15 cellular contexts compared by ENCODE assay signal in genomic region chr9:4686584-4686983, GRCh38. TPM values are rescaled to one million over a fixed set of nuclear protein-coding genes. Genes with fewer than 3 reads are reported as not detected.
DNase-seq lines count a peak whose midpoint lies in the region; ATAC-seq and TF ChIP-seq lines count a peak whose summit lies in the region.
"Had no signal": no experiment of that assay in that cellular context is flagged by ENCODE, and none has a peak within 500 bp of the region (broad histone marks: within the 10 kb centered on the region; RNA-seq: fewer than 3 reads in every experiment).

No MANE protein-coding gene starts in this region.

- H3K36me3 ChIP-seq in left ventricle myocardium inferior (peaks cover 36% of the 10 kb centered on the region), right atrium auricular region (peaks cover 25% of the 10 kb centered on the region), psoas muscle (ENCODE audit: insufficient read depth in 1 of 2, low read depth in 1 of 2) (peaks cover 2 to 57% of the 10 kb centered on the region in 2 donors)

- H3K27me3 Mint-ChIP-seq in stimulated activated naive CD8-positive, alpha-beta T cell treated with anti-CD3 and anti-CD28 coated beads, Interleukin-15, amount 100 ng/mL, for 72 hours, result no peaks in the 10 kb centered on the region

- DNase-seq in left ventricle myocardium inferior (no peak), right atrium auricular region (ENCODE audit: low spot score) (no peak), coronary artery (ENCODE audit: low spot score) (no peak), psoas muscle (no peak), mesenteric fat pad (ENCODE audit: low spot score) (no peak)
- no peak for DNase-seq in stimulated activated naive CD8-positive, alpha-beta T cell treated with anti-CD3 and anti-CD28 coated beads, Interleukin-15, amount 100 ng/mL, for 72 hours
- DNase-seq: COR-L47, HCEC 1CT, NCI-H146, NCI-H526 had no signal

- TF ChIP-seq CTCF in left ventricle myocardium inferior (IDR thresholded peaks at IDR 0.05; ENCODE audit: borderline replicate concordance), result no peak
- no peak for TF ChIP-seq CTCF in right atrium auricular region (IDR thresholded peaks at IDR 0.05)
- no peak for TF ChIP-seq CTCF in coronary artery (IDR thresholded peaks at IDR 0.05)
- TF ChIP-seq CTCF in psoas muscle (IDR thresholded peaks at IDR 0.05), result no peak

- peaks cover 44% of the 10 kb centered on the region for H3K4me1 Mint-ChIP-seq in stimulated activated naive CD8-positive, alpha-beta T cell treated with anti-CD3 and anti-CD28 coated beads, Interleukin-15, amount 100 ng/mL, for 72 hours

- 37 to 69% (median 41%) methylated on average over 1 of the region's 1 CpG for WGBS in psoas muscle, 3 donors

- no peak overlapping the region for H3K27ac Mint-ChIP-seq in stimulated activated naive CD8-positive, alpha-beta T cell treated with anti-CD3 and anti-CD28 coated beads, Interleukin-15, amount 100 ng/mL, for 72 hours

- no peaks in the 10 kb centered on the region for H3K9me3 ChIP-seq in left ventricle myocardium inferior (replicated peaks)
- H3K9me3 ChIP-seq in right atrium auricular region, result no peaks in the 10 kb centered on the region
- no peaks in the 10 kb centered on the region for H3K9me3 ChIP-seq in psoas muscle

- no peak overlapping the region for H3K4me3 Mint-ChIP-seq in stimulated activated naive CD8-positive, alpha-beta T cell treated with anti-CD3 and anti-CD28 coated beads, Interleukin-15, amount 100 ng/mL, for 72 hours

- intact Hi-C loops in left ventricle myocardium inferior (cut with micrococcal nuclease) (no loop called here), psoas muscle (cut with DNase I) (no loop called here)

- ATAC-seq in psoas muscle (peak in 2 of 4 donors; percentile 48 to 65), GM18873 (IDR thresholded peaks at IDR 0.05; ENCODE audit: low FRiP score, unreplicated experiment) (no peak), GM21619 (IDR thresholded peaks at IDR 0.05; ENCODE audit: unreplicated experiment) (no peak)
- no peak for ATAC-seq in stimulated activated naive CD8-positive, alpha-beta T cell treated with anti-CD3 and anti-CD28 coated beads, Interleukin-15, amount 100 ng/mL, for 72 hours

- H3K4me3 ChIP-seq in left ventricle myocardium inferior, result peak overlapping the region; percentile 14
- H3K4me3 ChIP-seq in right atrium auricular region, result no peak overlapping the region
- H3K4me3 ChIP-seq in coronary artery, result no peak overlapping the region
- peak overlapping the region; percentile 3 for H3K4me3 ChIP-seq in psoas muscle

- H3K27me3 ChIP-seq in left ventricle myocardium inferior (ENCODE audit: low read depth), result no peaks in the 10 kb centered on the region
- H3K27me3 ChIP-seq in right atrium auricular region, result no peaks in the 10 kb centered on the region
- no peaks in the 10 kb centered on the region for H3K27me3 ChIP-seq in psoas muscle (ENCODE audit: insufficient read depth in 3 of 3, low read length in 2 of 3)

- H3K9me3 Mint-ChIP-seq in stimulated activated naive CD8-positive, alpha-beta T cell treated with anti-CD3 and anti-CD28 coated beads, Interleukin-15, amount 100 ng/mL, for 72 hours, result no peaks in the 10 kb centered on the region

- H3K4me1 ChIP-seq in left ventricle myocardium inferior (peaks cover 91% of the 10 kb centered on the region), right atrium auricular region (peaks cover 0 to 39% of the 10 kb centered on the region in 2 donors), psoas muscle (peaks cover 64% of the 10 kb centered on the region)

- H3K27ac ChIP-seq in left ventricle myocardium inferior (replicated peaks) (peak overlapping the region; percentile 71), right atrium auricular region (peak overlapping the region in 1 of 2 donors; percentile 66), coronary artery (peak overlapping the region; percentile 19 to 87), psoas muscle (no peak overlapping the region)
- H3K27ac ChIP-seq: C4-2B, RWPE1 had no signal

RNA-seq across cellular contexts. Expression of gene CDC37L1, which starts 7.2 kb away (rescaled TPM):
- 42.4 TPM for total RNA-seq in left ventricle myocardium inferior
- 10 to 100 TPM; 44.9 to 53.4 TPM for total RNA-seq in right atrium auricular region
- 100 to 1,000 TPM in 1 of 4 donors, 10 to 100 TPM in 3; 67.3 to 150 (median 93.0) TPM for total RNA-seq in psoas muscle
- polyA plus RNA-seq in psoas muscle, result 100 to 1,000 TPM in 1 of 3 donors, 10 to 100 TPM in 2; 46.7 to 184 (median 58.8) TPM
- 40.3 TPM for total RNA-seq in mesenteric fat pad

RNA-seq across cellular contexts. Expression of gene SPATA6L, which starts 20.3 kb away (rescaled TPM):
- total RNA-seq in left ventricle myocardium inferior (0.96 TPM), right atrium auricular region (1 to 10 TPM in 1 of 2 donors, under 1 TPM in 1; 0.15 to 1.3 TPM), psoas muscle (under 1 TPM; 0.22 to 0.79 (median 0.47) TPM), mesenteric fat pad (5.4 TPM)
- under 1 TPM; 0.09 to 0.15 (median 0.12) TPM for polyA plus RNA-seq in psoas muscle
- total RNA-seq: LHCN-M2 had no signal

RNA-seq across cellular contexts. Expression of gene PLPP6, which starts 24.5 kb away (rescaled TPM):
- total RNA-seq in left ventricle myocardium inferior (2.1 TPM), right atrium auricular region (1 to 10 TPM; 3.9 to 4.1 TPM), psoas muscle (1 to 10 TPM; 1.1 to 2.3 (median 1.9) TPM), mesenteric fat pad (5.5 TPM)
- polyA plus RNA-seq in psoas muscle, result 1 to 10 TPM in 2 of 3 donors, under 1 TPM in 1; 0.53 to 3.1 (median 1.1) TPM

RNA-seq across cellular contexts. Expression of gene AK3, which starts 54.4 kb away (rescaled TPM):
- total RNA-seq in left ventricle myocardium inferior, result 197 TPM
- 100 to 1,000 TPM; 109 to 201 TPM for total RNA-seq in right atrium auricular region
- total RNA-seq in psoas muscle, result 100 to 1,000 TPM; 100 to 143 (median 115) TPM
- 100 to 1,000 TPM in 2 of 3 donors, 10 to 100 TPM in 1; 47.5 to 183 (median 102) TPM for polyA plus RNA-seq in psoas muscle
- 69.8 TPM for total RNA-seq in mesenteric fat pad

Comparison
In these comparisons a context has a peak if more than half of its experiments do, and no peak if none do; other contexts are left out.
1. H3K4me3 ChIP-seq: peak in left ventricle myocardium inferior (single experiment) and psoas muscle (single experiment); none in right atrium auricular region (0 of 2) and coronary artery (single experiment).